34 cellular contexts compared by ENCODE assay signal in the genomic region with DNA sequence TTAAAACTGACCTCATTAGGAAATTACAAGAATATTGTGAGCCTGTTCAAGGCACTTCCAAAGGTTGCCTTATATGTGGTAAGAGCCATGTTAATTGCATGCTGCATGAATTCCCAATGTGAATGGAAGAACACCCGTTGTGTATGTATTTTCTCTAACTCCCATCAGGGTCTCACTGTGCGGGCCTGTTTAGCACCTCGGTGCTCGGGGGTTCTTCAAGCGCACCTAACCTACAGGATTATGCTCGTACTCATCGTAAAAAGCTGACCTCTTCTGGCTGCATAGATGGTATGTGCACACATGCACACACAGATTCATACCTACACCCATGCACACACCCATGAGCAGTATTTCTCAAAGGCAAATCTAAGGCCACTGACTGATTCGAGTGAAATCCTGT.
"Had no signal": no experiment of that assay in that cellular context is flagged by ENCODE, and none has a peak within 500 bp of the region (broad histone marks: within the 10 kb centered on the region; RNA-seq: fewer than 3 reads in every experiment).

No MANE protein-coding gene starts in this region.

- H3K4me3 ChIP-seq: MG63 had no signal

- DNase-seq: Karpas-422, Kasumi-1, MG63, MM.1S, MV-4-11, NCI-H1048, NCI-H1092, NCI-H1092 treated with DMSO at 0.1 percent for 48 hours, NCI-H1105, NCI-H1105 treated with DMSO at 0.1 percent for 48 hours, NCI-H1417, NCI-H1417 treated with DMSO at 0.1 percent for 48 hours, NCI-H1436, NCI-H1436 treated with DMSO at 0.1 percent for 48 hours, NCI-H146, NCI-H1694, NCI-H1694 treated with DMSO at 0.1 percent for 48 hours, NCI-H187, NCI-H187 treated with DMSO at 0.1 percent for 48 hours, NCI-H1930, NCI-H2029, NCI-H2029 treated with DMSO at 0.1 percent for 48 hours, NCI-H2081, NCI-H2081 treated with DMSO at 0.1 percent for 48 hours, NCI-H2107, NCI-H2171, NCI-H2171 treated with DMSO at 0.1 percent for 48 hours, NCI-H2227 treated with DMSO at 0.1 percent for 48 hours, NCI-H226, NCI-H345, NCI-H446, NCI-H446 treated with DMSO at 0.1 percent for 48 hours, NCI-H510A, NCI-H510A treated with DMSO at 0.1 percent for 48 hours had no signal

- H3K9me3 ChIP-seq: MG63 had no signal

- H3K27me3 ChIP-seq: MG63 had no signal
